In the genomic region with DNA sequence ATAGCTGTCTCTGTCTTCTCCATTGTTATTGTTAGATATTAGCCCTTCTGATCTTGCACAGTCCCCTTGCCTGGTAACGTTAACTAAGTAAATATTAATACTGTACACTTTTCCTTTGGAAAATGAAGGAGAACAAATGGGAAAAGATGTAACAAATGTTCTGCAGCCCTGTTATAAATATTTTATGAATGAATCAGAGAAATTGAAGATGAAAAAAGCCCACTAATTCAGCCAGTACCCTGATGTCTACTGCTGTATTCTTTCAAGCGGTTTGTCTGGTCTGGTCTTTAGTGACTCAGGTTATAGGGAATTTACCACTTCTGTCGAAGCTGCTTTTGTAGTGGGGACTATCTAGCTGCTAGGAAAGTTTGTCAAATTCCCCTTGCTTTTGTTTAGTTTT, we compare ENCODE assay signal across 11 cellular contexts.
DNase-seq lines count a peak whose midpoint lies in the region; ATAC-seq and TF ChIP-seq lines count a peak whose summit lies in the region.
"Had no signal": no experiment of that assay in that cellular context is flagged by ENCODE, and none has a peak within 500 bp of the region (broad histone marks: within the 10 kb centered on the region; RNA-seq: fewer than 3 reads in every experiment).

No MANE protein-coding gene starts in this region.

- H3K9me3 ChIP-seq in SJCRH30 (replicated peaks), result no peaks in the 10 kb centered on the region; the same call in 1 of the 2 replicates
- H3K9me3 ChIP-seq in OCI-LY7 (ENCODE audit: low read length), result no peaks in the 10 kb centered on the region
- H3K9me3 ChIP-seq: HAP-1 had no signal

- H3K4me3 ChIP-seq in SJCRH30, result no peak overlapping the region
- H3K4me3 ChIP-seq in OCI-LY7 (ENCODE audit: low read depth, low read length, poor library complexity, severe bottlenecking), result no peak overlapping the region
- H3K4me3 ChIP-seq: HAP-1 had no signal

- no peak overlapping the region for H3K4me2 ChIP-seq in OCI-LY7 (ENCODE audit: low read length)

- H3K36me3 ChIP-seq in SJCRH30 (no peaks in the 10 kb centered on the region), OCI-LY7 (ENCODE audit: insufficient read depth, low read length) (no peaks in the 10 kb centered on the region)
- H3K36me3 ChIP-seq: HAP-1 had no signal

- ATAC-seq in GM21529 (IDR thresholded peaks at IDR 0.05; ENCODE audit: unreplicated experiment), result peak; percentile 81

- BruUV-seq in OCI-LY7 (replicated peaks; lab: Mats Ljungman, UMichigan), result no TSS peak

- POLR2A ChIA-PET in OCI-LY7 (lab: Charles Lee), result interaction anchor here (0.6 to 1.7 kb wide), 3 partner anchors 20 to 56 kb away, joined by 3 to 4 read pairs (median 3); no protein-coding TSS in a partner anchor

- no peaks in the 10 kb centered on the region for H3K9me2 ChIP-seq in OCI-LY7 (ENCODE audit: insufficient read depth, low read length)

- peak; percentile 93 for DNase-seq in ELR (ENCODE audit: low read depth)
- DNase-seq in SJCRH30, result peak in 1 of 2 experiments; percentile 36
- peak; percentile 86 for DNase-seq in glomerular visceral epithelial cell (ENCODE audit: extremely low spot score)
- DNase-seq in OCI-LY7 (ENCODE audit: low spot score), result no peak
- no peak for DNase-seq in SW 1271 (lab: John Stamatoyannopoulos, UW)
- no peak for DNase-seq in DMS114 treated with DMSO at 0.1 percent for 48 hours (lab: John Stamatoyannopoulos, UW; ENCODE audit: unreplicated experiment)
- no peak for DNase-seq in SHP77 treated with DMSO at 0.1 percent for 48 hours (lab: John Stamatoyannopoulos, UW)
- DNase-seq: GF-D8, head of caudate nucleus had no signal

- no peak for TF ChIP-seq CTCF in OCI-LY7 (conservative IDR thresholded peaks at IDR 0.05; ENCODE audit: low read length)

- H4K20me1 ChIP-seq in OCI-LY7 (ENCODE audit: insufficient read depth, low read length), result no peaks in the 10 kb centered on the region

- CTCF ChIA-PET in OCI-LY7 (lab: Charles Lee; ENCODE audit: unreplicated experiment), result no interaction called here

- H2AFZ ChIP-seq in OCI-LY7 (ENCODE audit: low read length), result no peak overlapping the region

- no peaks in the 10 kb centered on the region for H3K79me2 ChIP-seq in OCI-LY7 (ENCODE audit: insufficient read depth, low read depth, low read length)

- H3K4me1 ChIP-seq in SJCRH30 (peaks cover 25% of the 10 kb centered on the region), OCI-LY7 (ENCODE audit: insufficient read depth, low read length, poor library complexity, severe bottlenecking) (no peaks in the 10 kb centered on the region)
- H3K4me1 ChIP-seq: HAP-1 had no signal

- H3K27ac ChIP-seq in SJCRH30 (peak overlapping the region; percentile 32; the same call in 1 of the 2 replicates), OCI-LY7 (ENCODE audit: low read depth, low read length, poor library complexity, severe bottlenecking) (no peak overlapping the region)

- intact Hi-C loops in OCI-LY7 (cut with micrococcal nuclease; ENCODE audit: unreplicated experiment), result loop anchor here (5.0 kb wide), 1 partner anchor 906 kb away; no protein-coding TSS in a partner anchor

- H3K27me3 ChIP-seq in SJCRH30, result no peaks in the 10 kb centered on the region

Comparison
In these comparisons a context has a peak if more than half of its experiments do, and no peak if none do; other contexts are left out.
1. DNase-seq: peak in ELR (single experiment) and glomerular visceral epithelial cell (single experiment); none in OCI-LY7 (single experiment), SW 1271 (0 of 2), DMS114 treated with DMSO at 0.1 percent for 48 hours (single experiment) and SHP77 treated with DMSO at 0.1 percent for 48 hours (single experiment).